ENCODE assay signal across 1 cellular context in the genomic region with DNA sequence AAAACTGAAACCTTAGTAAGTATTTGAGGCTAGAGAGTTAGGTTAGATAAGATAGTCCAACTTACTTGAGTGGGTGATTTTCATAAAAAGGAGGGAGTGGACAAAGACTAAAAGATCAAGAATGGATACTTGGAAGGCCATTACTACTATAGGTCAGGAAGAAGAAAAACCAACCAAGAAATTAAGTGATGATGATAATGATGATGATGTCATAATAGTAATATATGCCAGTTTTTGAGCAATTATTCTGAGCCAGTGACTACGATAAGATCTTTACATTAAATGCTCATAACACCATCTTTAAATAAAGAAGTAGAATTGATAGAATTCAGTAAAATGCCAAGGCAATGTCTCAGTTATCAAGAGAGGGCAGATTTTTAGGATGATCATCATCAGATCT.
A peak's percentile ranks its signal among the peaks of the same experiment; 100 is the strongest.
TF ChIP-seq lines count a peak whose summit lies in the region.

No MANE protein-coding gene starts in this region.

TF ChIP-seq in HEK293, 187 proteins besides CTCF, POLR2A, EP300 and RAD21 (continued from another document):
- peak; percentile 53 for TF ChIP-seq ATF2 (tag by site-specific recombination; IDR thresholded peaks at IDR 0.05; ENCODE audit: low read depth)
- no peak for TF ChIP-seq ZNF514 (tag by site-specific recombination; IDR thresholded peaks at IDR 0.05)
